In the genomic region with DNA sequence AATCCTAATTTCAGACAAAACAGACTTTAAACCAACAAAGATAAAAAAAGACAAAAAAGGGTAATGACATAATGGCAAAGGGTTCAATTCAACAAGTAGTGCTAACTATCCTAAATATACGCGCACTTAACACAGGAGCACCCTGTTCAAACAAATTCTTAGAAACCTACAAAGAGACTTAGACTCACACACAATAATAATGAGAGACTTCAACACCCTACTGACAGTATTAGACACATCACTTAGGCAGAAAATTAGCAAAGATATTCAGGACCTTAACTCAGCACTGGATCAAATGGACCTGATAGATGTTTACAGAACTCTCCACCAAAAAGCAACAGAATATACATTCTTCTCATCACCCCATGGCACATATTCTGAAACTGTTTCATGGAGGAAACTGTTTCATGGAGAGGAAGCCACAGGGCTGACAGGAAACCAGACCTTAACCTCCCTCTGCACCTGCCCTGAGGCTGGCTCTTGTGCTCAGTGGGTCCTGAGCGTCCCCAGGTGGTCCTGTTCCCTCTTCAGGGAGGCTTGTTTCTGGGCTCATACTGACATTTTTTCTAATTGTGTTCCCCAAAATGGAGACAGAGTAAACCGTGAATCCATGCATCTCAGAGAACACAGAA, we compare ENCODE assay signal across 7 cellular contexts.
A peak's percentile ranks its signal among the peaks of the same experiment; 100 is the strongest.
DNase-seq lines count a peak whose midpoint lies in the region; ATAC-seq and TF ChIP-seq lines count a peak whose summit lies in the region.
"Not testable (repeated sequence)": the region's sequence is repeated elsewhere in the genome, so short reads cannot be mapped to it uniquely, and the experiment has no call there.

No MANE protein-coding gene starts in this region.

- POLR2A ChIA-PET in CD8-positive, alpha-beta T cell (lab: Charles Lee); T-cell (lab: Charles Lee): not testable (repeated sequence)

- intact Hi-C loops in CD8-positive, alpha-beta T cell (cut with DNase I, micrococcal nuclease) = not testable (repeated sequence)

- not testable (repeated sequence) for H3K36me3 ChIP-seq in CD8-positive, alpha-beta T cell (ENCODE audit: insufficient read depth, low read length)

- H3K4me1 ChIP-seq in CD8-positive, alpha-beta T cell (ENCODE audit: insufficient read depth, low read length) = not testable (repeated sequence)

- not testable (repeated sequence) for H3K27me3 ChIP-seq in CD8-positive, alpha-beta T cell (ENCODE audit: insufficient read depth, low read length)

- not testable (repeated sequence) for H3K9me3 Mint-ChIP-seq in CD8-positive, alpha-beta T cell; T-cell; activated T-cell treated with anti-CD3 and anti-CD28 coated beads, Interleukin-2, amount 50 U/mL, for 4 hours; naive B cell

- H3K27ac ChIP-seq in CD8-positive, alpha-beta T cell (ENCODE audit: low read depth, low read length) = not testable (repeated sequence)

- H3K4me3 Mint-ChIP-seq in CD8-positive, alpha-beta T cell; T-cell; activated T-cell treated with anti-CD3 and anti-CD28 coated beads, Interleukin-2, amount 50 U/mL, for 4 hours; naive B cell: not testable (repeated sequence)

- not testable (repeated sequence) for H3K27ac Mint-ChIP-seq in CD8-positive, alpha-beta T cell; T-cell; naive B cell

- peak; percentile 71 for ATAC-seq in CD8-positive, alpha-beta T cell
- peak; percentile 60 for ATAC-seq in GM19035 (IDR thresholded peaks at IDR 0.05; ENCODE audit: unreplicated experiment)
- peak; percentile 56 for ATAC-seq in GM21529 (IDR thresholded peaks at IDR 0.05; ENCODE audit: unreplicated experiment)
- ATAC-seq in HG02759 (IDR thresholded peaks at IDR 0.05; ENCODE audit: unreplicated experiment) = peak; percentile 68
- ATAC-seq in T-cell (replicated peaks in 1 of 4) = peak; percentile 88 to 93 (median 90)
- peak; percentile 50 to 51 for ATAC-seq in activated T-cell treated with anti-CD3 and anti-CD28 coated beads, Interleukin-2, amount 50 U/mL, for 4 hours
- ATAC-seq in naive B cell (ENCODE audit: low read depth in 2 of 2) = peak; percentile 35 to 82

- not testable (repeated sequence) for TF ChIP-seq CTCF in CD8-positive, alpha-beta T cell (IDR thresholded peaks at IDR 0.05)

- not testable (repeated sequence) for H3K36me3 Mint-ChIP-seq in CD8-positive, alpha-beta T cell; T-cell; activated T-cell treated with anti-CD3 and anti-CD28 coated beads, Interleukin-2, amount 50 U/mL, for 4 hours (ENCODE audit: insufficient read depth); naive B cell

- not testable (repeated sequence) for H3K27me3 Mint-ChIP-seq in CD8-positive, alpha-beta T cell (ENCODE audit: low read depth); T-cell; activated T-cell treated with anti-CD3 and anti-CD28 coated beads, Interleukin-2, amount 50 U/mL, for 4 hours (ENCODE audit: low read depth); naive B cell

- not testable (repeated sequence) for DNase-seq in CD8-positive, alpha-beta T cell; T-cell; activated T-cell treated with anti-CD3 and anti-CD28 coated beads, Interleukin-2, amount 50 U/mL, for 4 hours; naive B cell

- H3K9me3 ChIP-seq in CD8-positive, alpha-beta T cell (ENCODE audit: low read length) = not testable (repeated sequence)

- not testable (repeated sequence) for H3K4me3 ChIP-seq in CD8-positive, alpha-beta T cell (ENCODE audit: low read depth, low read length)

- CTCF ChIA-PET in CD8-positive, alpha-beta T cell (lab: Charles Lee); T-cell (lab: Charles Lee): not testable (repeated sequence)

- not testable (repeated sequence) for H3K4me1 Mint-ChIP-seq in CD8-positive, alpha-beta T cell (ENCODE audit: low read depth); T-cell; activated T-cell treated with anti-CD3 and anti-CD28 coated beads, Interleukin-2, amount 50 U/mL, for 4 hours (ENCODE audit: low read depth); naive B cell
